7 cellular contexts compared by ENCODE assay signal in the genomic region with DNA sequence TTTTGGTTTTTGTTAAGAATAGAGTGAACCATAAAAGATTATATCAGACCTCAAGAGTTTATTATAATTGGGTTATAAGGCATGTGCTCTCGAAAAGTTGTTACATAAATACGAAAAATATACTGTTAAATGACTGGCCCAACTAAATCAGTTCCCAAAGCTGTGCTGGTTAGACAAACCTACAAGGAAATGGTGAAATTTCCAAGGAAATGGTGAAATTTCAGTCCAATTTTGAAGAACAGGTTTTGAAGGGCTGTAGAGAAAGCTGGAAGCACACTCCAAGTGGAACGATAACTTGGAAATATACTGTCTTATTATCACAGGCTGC. TPM values are rescaled to one million over a fixed set of nuclear protein-coding genes. Genes with fewer than 3 reads are reported as not detected.
DNase-seq lines count a peak whose midpoint lies in the region; ATAC-seq, FAIRE-seq and TF ChIP-seq lines count a peak whose summit lies in the region.

No MANE protein-coding gene starts in this region.

- 2% methylated on average over 3 of the region's 3 CpGs for WGBS in K562 (ENCODE audit: insufficient coverage, low coverage, missing lambda C conversion rate)
- 2% methylated on average over 3 of the region's 3 CpGs for WGBS in right lobe of liver (ENCODE audit: insufficient coverage, low coverage, low lambda C conversion rate, missing lambda C conversion rate)
- 3 to 4% methylated on average over 3 of the region's 3 CpGs for WGBS in thyroid gland, 2 donors

- TF ChIP-seq POLR2A in K562 (conservative IDR thresholded peaks at IDR 0.05) (no peak), right lobe of liver (IDR thresholded peaks at IDR 0.05) (no peak), thyroid gland (IDR thresholded peaks at IDR 0.05) (no peak)

- no peaks in the 10 kb centered on the region for H3K9me3 ChIP-seq in K562 (replicated peaks; ENCODE audit: control insufficient read depth, insufficient read depth, low read depth, low read length)
- H3K9me3 ChIP-seq in right lobe of liver, result no peaks in the 10 kb centered on the region
- no peaks in the 10 kb centered on the region for H3K9me3 ChIP-seq in thyroid gland

- TF ChIP-seq CTCF in HL-60 (IDR thresholded peaks at IDR 0.05; ENCODE audit: insufficient read depth, low read length) (no peak), K562 (IDR thresholded peaks at IDR 0.05 in 2 of 3, conservative IDR thresholded peaks at IDR 0.05 in 1 of 3; ENCODE audit: insufficient read depth in 2 of 3, low read depth in 1 of 3, low read length in 3 of 3) (no peak), right lobe of liver (IDR thresholded peaks at IDR 0.05) (no peak), thyroid gland (IDR thresholded peaks at IDR 0.05) (no peak)

- H3K27ac ChIP-seq in HL-60 (replicated peaks) (peak overlapping the region; percentile 73), K562 (ENCODE audit: extremely low read depth, low read depth, low read length) (peak overlapping the region; percentile 79), right lobe of liver (peak overlapping the region; percentile 83 to 89 (median 84)), thyroid gland (peak overlapping the region; percentile 45 to 82 (median 69))

- TF ChIP-seq RAD21 in K562 (CRISPR knock-in tag; conservative IDR thresholded peaks at IDR 0.05 in 1 of 2, IDR thresholded peaks at IDR 0.05 in 1 of 2), result 0 out of 4 replicates have a peak, but pooled peaks of 1 of the 2 experiments have one; percentile 9

- peaks cover 5% of the 10 kb centered on the region; the same call in 1 of the 3 replicates for H3K36me3 ChIP-seq in K562 (ENCODE audit: control insufficient read depth, insufficient read depth, low read length)
- H3K36me3 ChIP-seq in right lobe of liver, result no peaks in the 10 kb centered on the region
- no peaks in the 10 kb centered on the region for H3K36me3 ChIP-seq in thyroid gland

- no peaks in the 10 kb centered on the region for H3K9me1 ChIP-seq in K562 (ENCODE audit: control insufficient read depth, insufficient read depth, low read length)

- no peak for TF ChIP-seq EP300 in K562 (IDR thresholded peaks at IDR 0.05; ENCODE audit: low read length)

- H3K27me3 ChIP-seq in HL-60 (ENCODE audit: insufficient read depth, poor library complexity, severe bottlenecking) (no peaks in the 10 kb centered on the region), K562 (ENCODE audit: control insufficient read depth in 2 of 2, insufficient read depth in 2 of 2, low read length in 2 of 2) (no peaks in the 10 kb centered on the region), right lobe of liver (no peaks in the 10 kb centered on the region), thyroid gland (no peaks in the 10 kb centered on the region)

- DNase-seq in HL-60 (ENCODE audit: low read depth in 1 of 2, low spot score in 1 of 2) (no peak), K562 (ENCODE audit: extremely low read depth in 1 of 4, low spot score in 3 of 4) (no peak), right lobe of liver (no peak), thyroid gland (no peak), A172 (ENCODE audit: low spot score) (no peak), ecto neural progenitor cell (ENCODE audit: low spot score) (no peak)
- no peak for DNase-seq in activated CD4-positive, alpha-beta T cell treated with anti-CD3 and anti-CD28 coated beads, Interleukin-2, amount 50 U/mL, for 48 hours

- ATAC-seq in K562, result no peak
- ATAC-seq in right lobe of liver, result no peak

- H3K9ac ChIP-seq in K562 (ENCODE audit: insufficient read depth in 1 of 2, low read depth in 2 of 2, low read length in 2 of 2), result peak overlapping the region; percentile 92 to 100

- H3K4me3 ChIP-seq in HL-60 (replicated peaks; ENCODE audit: insufficient read depth, low read length) (peak overlapping the region; percentile 98), K562 (peak overlapping the region; percentile 62), right lobe of liver (peak overlapping the region; percentile 65 to 85 (median 73)), thyroid gland (replicated peaks in 1 of 3) (peak overlapping the region; percentile 43 to 66 (median 62))

- intact Hi-C loops in K562 (cut with micrococcal nuclease), result loop anchor here (1.0 to 10.0 kb wide), 4 partner anchors 126 to 1359 kb away; a partner anchor contains a TSS
- intact Hi-C loops in right lobe of liver (cut with DNase I), result no loop called here
- intact Hi-C loops in thyroid gland (cut with DNase I), result no loop called here

- H3K4me1 ChIP-seq in K562 (replicated peaks in 1 of 2; ENCODE audit: control insufficient read depth in 2 of 2, insufficient read depth in 2 of 2, low read length in 2 of 2) (peaks cover 10 to 30% of the 10 kb centered on the region in 2 experiments), right lobe of liver (peaks cover 0 to 59% (median 13%) of the 10 kb centered on the region in 4 donors), thyroid gland (peaks cover 6 to 20% of the 10 kb centered on the region in 2 donors)

- H3K79me2 ChIP-seq in K562 (ENCODE audit: control insufficient read depth, insufficient read depth, low read length), result peaks cover 61% of the 10 kb centered on the region

- in situ Hi-C loops in K562 (cut with MboI), result no loop called here

- no peak for FAIRE-seq in K562 (lab: Jason Lieb, UNC)

- H3K4me2 ChIP-seq in K562 (ENCODE audit: insufficient read depth, low read length), result peak overlapping the region; percentile 90

- CTCF ChIA-PET in K562 (lab: Yijun Ruan, JAX; ENCODE audit: low intra/inter-chr PET ratio), result no interaction called here

- 0 out of 2 replicates have a peak, but pooled peaks cover 3% of the 10 kb centered on the region for H4K20me1 ChIP-seq in K562 (replicated peaks; ENCODE audit: control insufficient read depth, insufficient read depth, low read length)

- H2AFZ ChIP-seq in K562 (ENCODE audit: low read depth, low read length), result peak overlapping the region; percentile 96

- POLR2A ChIA-PET in K562 (lab: Yijun Ruan, JAX), result interaction anchor here (0.6 to 2.4 kb wide), 25 partner anchors 9 to 1134 kb away, joined by 3 to 18 read pairs (median 4); a partner anchor contains a TSS

- TSS peak; percentile 95 for BruUV-seq in K562 (replicated peaks; lab: Mats Ljungman, UMichigan)

RNA-seq across cellular contexts. Expression of a gene that starts 0.4 kb away (rescaled TPM):
- 88.5 and 187 TPM in 2 replicates for total RNA-seq in K562 (2011; cell fraction: chromatin; rRNA removed; ENCODE audit: low replicate concordance)
- total RNA-seq in K562 (2011; cell fraction: nucleolus; rRNA removed), result 41.2 and 47.4 TPM in 2 replicates
- total RNA-seq in K562 (2011; cell fraction: nucleoplasm; rRNA removed), result 59.8 and 74.4 TPM in 2 replicates
- total RNA-seq in K562 (2014; rRNA removed), result 38.2 and 40.5 TPM in 2 replicates
- 60.8 and 68.2 TPM in 2 replicates for total RNA-seq in K562 (2014; rRNA removed; fragmentation: Illumina TruSeq; extraction: Trizol)
- total RNA-seq in K562 (2015; rRNA removed; fragmentation: Illumina TruSeq; extraction: Trizol), result 47.2 and 53.0 TPM in 2 replicates
- total RNA-seq in K562 (2021), result 38.8 and 41.3 TPM in 2 replicates
- polyA plus RNA-seq in K562 (2011; rRNA removed), result 68.1 and 88.0 TPM in 2 replicates
- 8.9 and 26.0 TPM in 2 replicates for polyA plus RNA-seq in K562 (2011; cell fraction: cytosol; rRNA removed)
- polyA plus RNA-seq in K562 (2011; cell fraction: nucleus; rRNA removed), result 136 and 190 TPM in 2 replicates
- polyA plus RNA-seq in K562 (2012), result 23.3 and 23.7 TPM in 2 replicates
- polyA plus RNA-seq in K562 (2014; fragmentation: Illumina TruSeq; extraction: Trizol), result 34.8 and 46.8 TPM in 2 replicates
- 10 to 100 TPM; 72.4 to 76.3 TPM for polyA plus RNA-seq in K562 (2014; fragmentation: Nextera tagmentation; extraction: Ambion mirVana)
- 59.6 and 59.8 TPM in 2 replicates for polyA plus RNA-seq in K562 (2014; rRNA removed)
- polyA minus RNA-seq in K562 (2011; rRNA and poly(A)+ RNA removed), result 99.9 and 108 TPM in 2 replicates
- 23.4 and 24.7 TPM in 2 replicates for polyA minus RNA-seq in K562 (2011; cell fraction: cytosol; rRNA and poly(A)+ RNA removed)
- polyA minus RNA-seq in K562 (2011; cell fraction: nucleus; rRNA and poly(A)+ RNA removed), result 117 and 147 TPM in 2 replicates
- 10 to 100 TPM; 12.6 to 36.0 (median 25.3) TPM for total RNA-seq in right lobe of liver
- 10 to 100 TPM; 27.6 to 45.3 (median 36.4) TPM for total RNA-seq in thyroid gland
- total RNA-seq in A172 (2014; rRNA removed; shearing (Covaris generic)), result 41.2 and 49.2 TPM in 2 replicates

RNA-seq across cellular contexts. Expression of a gene that starts 29.4 kb away (rescaled TPM):
- 1.1 and 2.9 TPM in 2 replicates for total RNA-seq in K562 (2011; cell fraction: chromatin; rRNA removed; ENCODE audit: low replicate concordance)
- 1.2 and 1.3 TPM in 2 replicates for total RNA-seq in K562 (2011; cell fraction: nucleolus; rRNA removed)
- 2.2 and 4.0 TPM in 2 replicates for total RNA-seq in K562 (2011; cell fraction: nucleoplasm; rRNA removed)
- 11.8 and 13.7 TPM in 2 replicates for total RNA-seq in K562 (2014; rRNA removed)
- total RNA-seq in K562 (2014; rRNA removed; fragmentation: Illumina TruSeq; extraction: Trizol), result 16.6 and 16.9 TPM in 2 replicates
- total RNA-seq in K562 (2015; rRNA removed; fragmentation: Illumina TruSeq; extraction: Trizol), result 14.6 and 16.2 TPM in 2 replicates
- 10.8 and 11.3 TPM in 2 replicates for total RNA-seq in K562 (2021)
- polyA plus RNA-seq in K562 (2011; rRNA removed), result 4.7 and 5.1 TPM in 2 replicates
- 2.4 and 2.8 TPM in 2 replicates for polyA plus RNA-seq in K562 (2011; cell fraction: cytosol; rRNA removed)
- 0.98 and 1.3 TPM in 2 replicates for polyA plus RNA-seq in K562 (2011; cell fraction: nucleus; rRNA removed)
- 15.3 and 21.7 TPM in 2 replicates for polyA plus RNA-seq in K562 (2012)
- 12.6 and 13.7 TPM in 2 replicates for polyA plus RNA-seq in K562 (2014; fragmentation: Illumina TruSeq; extraction: Trizol)
- polyA plus RNA-seq in K562 (2014; fragmentation: Nextera tagmentation; extraction: Ambion mirVana), result 1 to 10 TPM; 1.4 to 1.9 TPM
- polyA plus RNA-seq in K562 (2014; rRNA removed), result 7.6 and 8.9 TPM in 2 replicates
- polyA minus RNA-seq in K562 (2011; rRNA and poly(A)+ RNA removed), result 3.1 and 4.7 TPM in 2 replicates
- 3.5 and 6.0 TPM in 2 replicates for polyA minus RNA-seq in K562 (2011; cell fraction: cytosol; rRNA and poly(A)+ RNA removed)
- polyA minus RNA-seq in K562 (2011; cell fraction: nucleus; rRNA and poly(A)+ RNA removed), result 1.3 and 2.2 TPM in 2 replicates
- total RNA-seq in right lobe of liver, result 10 to 100 TPM in 5 of 6 experiments, 1 to 10 TPM in 1; 8.5 to 16.6 (median 14.3) TPM
- total RNA-seq in thyroid gland, result 10 to 100 TPM; 21.5 to 32.5 (median 26.3) TPM
- total RNA-seq in A172 (2014; rRNA removed; shearing (Covaris generic)), result 22.0 and 24.5 TPM in 2 replicates
